ENCODE assay signal across 19 cellular contexts in the genomic region with DNA sequence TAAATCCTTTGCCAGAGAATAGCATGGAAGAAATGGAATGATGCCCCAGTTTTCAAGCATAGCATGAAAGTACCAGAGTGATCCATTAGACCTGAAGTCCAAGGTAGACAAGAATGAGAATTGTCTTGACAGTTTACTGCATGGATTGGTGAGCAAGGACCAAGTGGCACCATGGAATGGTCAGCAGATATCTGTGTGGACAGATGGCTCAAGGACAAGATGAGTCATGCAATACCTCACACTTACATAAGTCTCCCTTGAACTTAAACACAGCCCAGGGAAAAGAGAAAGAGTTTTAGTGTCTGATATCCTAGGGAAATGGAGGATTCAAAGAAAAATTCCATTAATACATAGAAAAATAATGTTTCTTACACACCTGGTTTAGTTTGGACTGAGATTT.
A peak's percentile ranks its signal among the peaks of the same experiment; 100 is the strongest.
DNase-seq lines count a peak whose midpoint lies in the region; TF ChIP-seq lines count a peak whose summit lies in the region.
"Had no signal": no experiment of that assay in that cellular context is flagged by ENCODE, and none has a peak within 500 bp of the region (broad histone marks: within the 10 kb centered on the region; RNA-seq: fewer than 3 reads in every experiment).

No MANE protein-coding gene starts in this region.

- intact Hi-C loops in lower leg skin (cut with DNase I; ENCODE audit: low total_unique reads): no loop called here

- TF ChIP-seq POLR2A in lower leg skin (IDR thresholded peaks at IDR 0.05): no peak

- H3K4me1 Mint-ChIP-seq in HFFc6 (ENCODE audit: low read depth): peaks cover 11% of the 10 kb centered on the region; the same call in 1 of the 2 replicates
- H3K4me1 Mint-ChIP-seq: H9 had no signal

- peaks cover 6% of the 10 kb centered on the region; the same call in 1 of the 2 replicates for H3K36me3 Mint-ChIP-seq in HFFc6 (ENCODE audit: low read depth)
- H3K36me3 Mint-ChIP-seq: CD8-positive, alpha-beta T cell had no signal

- no peaks in the 10 kb centered on the region; the same call in 1 of the 2 replicates for H3K9me3 Mint-ChIP-seq in HFFc6
- H3K9me3 Mint-ChIP-seq: CD8-positive, alpha-beta T cell had no signal

- no peak overlapping the region for H3K4me3 Mint-ChIP-seq in HFFc6
- H3K4me3 Mint-ChIP-seq: CD8-positive, alpha-beta T cell; H9 had no signal

- DNase-seq in EL (peak; percentile 23), HCEC 1CT (peak; percentile 8), amniotic epithelial cell (ENCODE audit: low read depth) (peak; percentile 2), renal cortical epithelial cell (ENCODE audit: low read depth) (peak; percentile 10), HFFc6 (no peak), lower leg skin (ENCODE audit: low spot score in 2 of 2) (no peak), amygdala (lab: John Stamatoyannopoulos, UW) (no peak)
- DNase-seq: BE2C; CD8-positive, alpha-beta T cell; DND-41; H9; MG63; NCI-H1092 treated with DMSO at 0.1 percent for 48 hours; NCI-H1694; NCI-H2107; NCI-H2227 treated with DMSO at 0.1 percent for 48 hours; NCI-H524 treated with DMSO at 0.1 percent for 48 hours; RPMI8226; SIG-M5 had no signal

- peaks cover 12% of the 10 kb centered on the region for H3K27me3 Mint-ChIP-seq in HFFc6 (ENCODE audit: insufficient read depth)

- TF ChIP-seq CTCF in HFFc6 (IDR thresholded peaks at IDR 0.05) (no peak), lower leg skin (IDR thresholded peaks at IDR 0.05) (no peak)

- H3K4me3 ChIP-seq in lower leg skin (ENCODE audit: low read depth, poor library complexity, severe bottlenecking): no peak overlapping the region
- H3K4me3 ChIP-seq: MG63 had no signal

- no peak overlapping the region for H3K27ac Mint-ChIP-seq in HFFc6
- H3K27ac Mint-ChIP-seq: CD8-positive, alpha-beta T cell; H9 had no signal

Comparison
In these comparisons a context has a peak if more than half of its experiments do, and no peak if none do; other contexts are left out.
1. DNase-seq: peak in EL (single experiment), HCEC 1CT (single experiment), amniotic epithelial cell (single experiment) and renal cortical epithelial cell (single experiment); none in HFFc6 (single experiment), lower leg skin (0 of 2) and amygdala (0 of 56).